Comparison of ENCODE assay signal across 17 cellular contexts in genomic region chr13:31870511-31870910, GRCh38.
"Had no signal": no experiment of that assay in that cellular context is flagged by ENCODE, and none has a peak within 500 bp of the region (broad histone marks: within the 10 kb centered on the region; RNA-seq: fewer than 3 reads in every experiment).

No MANE protein-coding gene starts in this region.

- H3K9me3 Mint-ChIP-seq: activated naive CD4-positive, alpha-beta T cell treated with anti-CD3 and anti-CD28 coated beads, Interleukin-2, amount 50 U/mL, for 24 hours; activated T-cell treated with anti-CD3 and anti-CD28 coated beads, Interleukin-2, amount 50 U/mL, for 72 hours; naive thymus-derived CD8-positive, alpha-beta T cell; stimulated activated memory B cell treated with anti-CD40 and anti-IgM and Interleukin-4, amounts not matched to agents 10 μg/mL and 1 μg/mL and 100 μg/mL, for 72 hours had no signal

- H3K36me3 Mint-ChIP-seq: activated naive CD4-positive, alpha-beta T cell treated with anti-CD3 and anti-CD28 coated beads, Interleukin-2, amount 50 U/mL, for 24 hours; naive thymus-derived CD8-positive, alpha-beta T cell; stimulated activated memory B cell treated with anti-CD40 and anti-IgM and Interleukin-4, amounts not matched to agents 10 μg/mL and 1 μg/mL and 100 μg/mL, for 72 hours had no signal

- H3K4me3 Mint-ChIP-seq: activated naive CD4-positive, alpha-beta T cell treated with anti-CD3 and anti-CD28 coated beads, Interleukin-2, amount 50 U/mL, for 24 hours; activated T-cell treated with anti-CD3 and anti-CD28 coated beads, Interleukin-2, amount 50 U/mL, for 72 hours; naive thymus-derived CD8-positive, alpha-beta T cell; stimulated activated memory B cell treated with anti-CD40 and anti-IgM and Interleukin-4, amounts not matched to agents 10 μg/mL and 1 μg/mL and 100 μg/mL, for 72 hours had no signal

- DNase-seq: activated CD4-positive, alpha-beta T cell treated with anti-CD3 and anti-CD28 coated beads for 1 hour; activated gamma-delta T cell; activated T-cell treated with anti-CD3 and anti-CD28 coated beads, Interleukin-2, amount 50 U/mL, for 72 hours; adrenal gland; dorsolateral prefrontal cortex; heart left ventricle; mesendoderm; naive thymus-derived CD8-positive, alpha-beta T cell; ovary; psoas muscle; right cardiac atrium; stimulated activated CD4-positive, alpha-beta T cell treated with anti-CD3 and anti-CD28 coated beads, Interleukin-4, amount 100 ng/mL, for 1 hour; upper lobe of right lung; WERI-Rb-1 had no signal

- H3K27ac Mint-ChIP-seq: activated naive CD4-positive, alpha-beta T cell treated with anti-CD3 and anti-CD28 coated beads, Interleukin-2, amount 50 U/mL, for 24 hours; activated T-cell treated with anti-CD3 and anti-CD28 coated beads, Interleukin-2, amount 50 U/mL, for 72 hours; naive thymus-derived CD8-positive, alpha-beta T cell; stimulated activated memory B cell treated with anti-CD40 and anti-IgM and Interleukin-4, amounts not matched to agents 10 μg/mL and 1 μg/mL and 100 μg/mL, for 72 hours had no signal

- H3K27me3 Mint-ChIP-seq: activated naive CD4-positive, alpha-beta T cell treated with anti-CD3 and anti-CD28 coated beads, Interleukin-2, amount 50 U/mL, for 24 hours; stimulated activated memory B cell treated with anti-CD40 and anti-IgM and Interleukin-4, amounts not matched to agents 10 μg/mL and 1 μg/mL and 100 μg/mL, for 72 hours had no signal

- ATAC-seq: activated T-cell treated with anti-CD3 and anti-CD28 coated beads, Interleukin-2, amount 50 U/mL, for 72 hours; gastroesophageal sphincter; naive thymus-derived CD8-positive, alpha-beta T cell; right cardiac atrium; stimulated activated memory B cell treated with anti-CD40 and anti-IgM and Interleukin-4, amounts not matched to agents 10 μg/mL and 1 μg/mL and 100 μg/mL, for 72 hours; upper lobe of right lung had no signal

- H3K4me1 Mint-ChIP-seq: activated naive CD4-positive, alpha-beta T cell treated with anti-CD3 and anti-CD28 coated beads, Interleukin-2, amount 50 U/mL, for 24 hours; stimulated activated memory B cell treated with anti-CD40 and anti-IgM and Interleukin-4, amounts not matched to agents 10 μg/mL and 1 μg/mL and 100 μg/mL, for 72 hours had no signal
